In genomic region chr20:58745391-58745790, GRCh38 we compare ENCODE assay signal across 31 cellular contexts.
"Had no signal": no experiment of that assay in that cellular context is flagged by ENCODE, and none has a peak within 500 bp of the region (broad histone marks: within the 10 kb centered on the region; RNA-seq: fewer than 3 reads in every experiment).

No MANE protein-coding gene starts in this region.

- H3K9me3 Mint-ChIP-seq: activated CD4-positive, alpha-beta memory T cell treated with anti-CD3 and anti-CD28 coated beads for 36 hours; activated naive CD4-positive, alpha-beta T cell treated with anti-CD3 and anti-CD28 coated beads for 36 hours; activated naive CD4-positive, alpha-beta T cell treated with anti-CD3 and anti-CD28 coated beads, Interleukin-2, amount 50 U/mL, for 72 hours; activated T-cell treated with anti-CD3 and anti-CD28 coated beads, Interleukin-2, amount 50 U/mL, for 4 hours; activated T-helper 1 cell treated with anti-CD3 and anti-CD28 coated beads, Interleukin-12 subunit alpha, Interleukin-12 subunit beta, Interleukin-2, Interleukin-4 antibody, amounts not matched to agents 30 ng/mL and 10 ng/mL and 1 ng/mL, durations not matched to agents 14 hours and 24 hours and 36 hours; T-helper 1 cell treated with Interleukin-12 subunit alpha and Interleukin-12 subunit beta and Interleukin-4 antibody, amounts not matched to agents 30 μg/mL and 1 μg/mL, for 36 hours; T-helper 2 cell treated with Interferon-gamma antibody and Interleukin-4, amounts not matched to agents 5 μg/mL and 100 μg/mL, for 36 hours had no signal

- H3K36me3 Mint-ChIP-seq: activated CD4-positive, alpha-beta memory T cell treated with anti-CD3 and anti-CD28 coated beads for 36 hours; activated naive CD4-positive, alpha-beta T cell treated with anti-CD3 and anti-CD28 coated beads, Interleukin-2, amount 50 U/mL, for 72 hours had no signal

- DNase-seq: activated CD4-positive, alpha-beta memory T cell treated with anti-CD3 and anti-CD28 coated beads for 36 hours; activated CD4-positive, alpha-beta T cell treated with anti-CD3 and anti-CD28 coated beads, Interleukin-2, amount 50 U/mL, for 1 hour; activated gamma-delta T cell treated with Interleukin-2 at 50 U/mL for 16 hours; activated naive CD4-positive, alpha-beta T cell treated with anti-CD3 and anti-CD28 coated beads for 36 hours; activated T-cell treated with anti-CD3 and anti-CD28 coated beads for 4 hours; activated T-cell treated with anti-CD3 and anti-CD28 coated beads, Interleukin-2, amount 50 U/mL, for 4 hours; amniotic stem cell; aorta; brain microvascular endothelial cell; central memory CD4-positive, alpha-beta T cell; MM.1S; MV-4-11; NCI-H1092; NCI-H1436 treated with DMSO at 0.1 percent for 48 hours; NCI-H1694 treated with DMSO at 0.1 percent for 48 hours; NCI-H2029; NCI-H345; NCI-H524 treated with DMSO at 0.1 percent for 48 hours; NCI-H748 treated with DMSO at 0.1 percent for 48 hours; NK-92 treated with Interleukin-12 subunit alpha and Interleukin-12 subunit beta, amount 100 ng/mL, for 24 hours; PC-3; Peyer's patch; RPMI8226; SHP77 treated with DMSO at 0.1 percent for 48 hours; SK-N-SH had no signal

- H3K4me3 Mint-ChIP-seq: activated CD4-positive, alpha-beta memory T cell treated with anti-CD3 and anti-CD28 coated beads for 36 hours; activated naive CD4-positive, alpha-beta T cell treated with anti-CD3 and anti-CD28 coated beads for 36 hours; activated T-cell treated with anti-CD3 and anti-CD28 coated beads, Interleukin-2, amount 50 U/mL, for 4 hours; activated T-helper 1 cell treated with anti-CD3 and anti-CD28 coated beads, Interleukin-12 subunit alpha, Interleukin-12 subunit beta, Interleukin-2, Interleukin-4 antibody, amounts not matched to agents 30 ng/mL and 10 ng/mL and 1 ng/mL, durations not matched to agents 14 hours and 24 hours and 36 hours; T-helper 1 cell treated with Interleukin-12 subunit alpha and Interleukin-12 subunit beta and Interleukin-4 antibody, amounts not matched to agents 30 μg/mL and 1 μg/mL, for 36 hours; T-helper 2 cell treated with Interferon-gamma antibody and Interleukin-4, amounts not matched to agents 5 μg/mL and 100 μg/mL, for 36 hours had no signal

- H3K36me3 ChIP-seq: brain microvascular endothelial cell, Peyer's patch, SJSA1 had no signal

- H3K4me2 ChIP-seq: KMS-11, SK-N-SH had no signal

- H3K9me3 ChIP-seq: Peyer's patch, SJSA1, SK-N-SH had no signal

- ATAC-seq: activated naive CD4-positive, alpha-beta T cell treated with anti-CD3 and anti-CD28 coated beads, Interleukin-2, amount 50 U/mL, for 72 hours; activated T-cell treated with anti-CD3 and anti-CD28 coated beads, Interleukin-2, amount 50 U/mL, for 4 hours; PC-3 had no signal

- H3K4me1 ChIP-seq: Peyer's patch, SJSA1 had no signal

- H3K4me3 ChIP-seq: Peyer's patch, SJSA1 had no signal

- H3K27me3 ChIP-seq: brain microvascular endothelial cell, Peyer's patch had no signal

- H3K27ac Mint-ChIP-seq: activated CD4-positive, alpha-beta memory T cell treated with anti-CD3 and anti-CD28 coated beads for 36 hours; activated naive CD4-positive, alpha-beta T cell treated with anti-CD3 and anti-CD28 coated beads for 36 hours; activated naive CD4-positive, alpha-beta T cell treated with anti-CD3 and anti-CD28 coated beads, Interleukin-2, amount 50 U/mL, for 72 hours; activated T-helper 1 cell treated with anti-CD3 and anti-CD28 coated beads, Interleukin-12 subunit alpha, Interleukin-12 subunit beta, Interleukin-2, Interleukin-4 antibody, amounts not matched to agents 30 ng/mL and 10 ng/mL and 1 ng/mL, durations not matched to agents 14 hours and 24 hours and 36 hours; T-helper 1 cell treated with Interleukin-12 subunit alpha and Interleukin-12 subunit beta and Interleukin-4 antibody, amounts not matched to agents 30 μg/mL and 1 μg/mL, for 36 hours; T-helper 2 cell treated with Interferon-gamma antibody and Interleukin-4, amounts not matched to agents 5 μg/mL and 100 μg/mL, for 36 hours had no signal

- H3K9ac ChIP-seq: KMS-11, SK-N-SH had no signal

- H3K27ac ChIP-seq: brain microvascular endothelial cell, KMS-11, Peyer's patch, SJSA1 had no signal
